Comparison of ENCODE assay signal across 13 cellular contexts in the genomic region with DNA sequence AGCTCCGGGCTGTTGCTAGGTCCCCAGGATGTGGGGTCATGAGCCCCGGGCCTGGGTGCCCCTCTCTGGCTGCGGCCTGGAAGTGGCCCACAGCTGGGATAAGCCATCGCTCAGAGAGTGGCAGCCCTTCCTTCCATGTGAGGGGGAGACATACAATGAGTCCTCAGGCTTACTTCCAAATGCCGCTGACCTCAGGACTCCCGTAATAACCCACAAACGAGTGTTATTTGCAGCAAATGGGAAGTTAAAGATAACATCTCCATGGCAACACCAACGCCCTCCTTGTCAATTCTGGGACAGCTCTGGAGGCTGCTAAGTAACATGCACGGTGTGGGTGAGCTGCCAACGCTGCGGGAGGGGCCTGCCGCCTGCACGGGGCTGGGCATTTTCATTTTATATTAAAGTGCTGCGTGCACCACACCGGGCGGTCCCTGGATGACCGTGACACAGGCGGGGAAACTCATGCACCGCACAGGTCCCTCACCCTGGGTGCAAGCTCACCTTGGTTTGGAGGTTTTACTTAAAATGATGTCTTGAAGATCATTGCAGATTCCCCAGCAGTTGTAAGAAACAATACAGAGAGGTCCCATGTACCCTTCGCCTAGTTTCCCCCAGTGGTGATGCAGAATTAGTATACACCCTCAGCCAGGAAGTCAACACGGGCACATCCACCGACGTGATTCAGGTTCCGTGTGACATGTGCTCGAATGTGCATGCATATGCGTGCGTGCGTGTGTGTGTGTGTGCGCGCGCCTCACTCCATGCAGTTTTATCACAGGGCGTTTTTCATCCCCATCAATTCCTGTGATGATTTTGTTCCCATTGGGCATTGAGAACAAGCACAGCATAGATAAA.
DNase-seq lines count a peak whose midpoint lies in the region; ATAC-seq and TF ChIP-seq lines count a peak whose summit lies in the region.
"Had no signal": no experiment of that assay in that cellular context is flagged by ENCODE, and none has a peak within 500 bp of the region (broad histone marks: within the 10 kb centered on the region; RNA-seq: fewer than 3 reads in every experiment).

No MANE protein-coding gene starts in this region.

- no peaks in the 10 kb centered on the region; the same call in 1 of the 2 replicates for H4K20me1 ChIP-seq in BLaER1

- H3K27me3 Mint-ChIP-seq in stimulated activated naive CD8-positive, alpha-beta T cell treated with anti-CD3 and anti-CD28 coated beads, Interleukin-15, amount 100 ng/mL, for 72 hours: peaks cover 20% of the 10 kb centered on the region

- H3K4me3 ChIP-seq in BLaER1: no peak overlapping the region
- H3K4me3 ChIP-seq in colonic mucosa: no peak overlapping the region
- H3K4me3 ChIP-seq in mucosa of descending colon: no peak overlapping the region
- H3K4me3 ChIP-seq: upper lobe of right lung had no signal

- TF ChIP-seq CTCF in colonic mucosa (IDR thresholded peaks at IDR 0.05) (no peak), mucosa of descending colon (IDR thresholded peaks at IDR 0.05) (no peak)

- H3K4me2 ChIP-seq in BLaER1: peak overlapping the region; percentile 94

- no peaks in the 10 kb centered on the region for H3K27me3 ChIP-seq in BLaER1
- no peaks in the 10 kb centered on the region for H3K27me3 ChIP-seq in colonic mucosa
- H3K27me3 ChIP-seq: upper lobe of right lung had no signal

- no peak overlapping the region for H3K4me3 Mint-ChIP-seq in stimulated activated naive CD8-positive, alpha-beta T cell treated with anti-CD3 and anti-CD28 coated beads, Interleukin-15, amount 100 ng/mL, for 72 hours
- H3K4me3 Mint-ChIP-seq: dendritic cell treated with granulocyte-macrophage colony-stimulating factor and Interleukin-4, amounts not matched to agents 40 ng/mL and 50 ng/mL, for 4 days; nephron had no signal

- no peak overlapping the region for H3K27ac Mint-ChIP-seq in stimulated activated naive CD8-positive, alpha-beta T cell treated with anti-CD3 and anti-CD28 coated beads, Interleukin-15, amount 100 ng/mL, for 72 hours
- H3K27ac Mint-ChIP-seq: dendritic cell treated with granulocyte-macrophage colony-stimulating factor and Interleukin-4, amounts not matched to agents 40 ng/mL and 50 ng/mL, for 4 days; nephron had no signal

- H3K4me1 ChIP-seq in BLaER1 (peaks cover 82% of the 10 kb centered on the region), colonic mucosa (peaks cover 3% of the 10 kb centered on the region), mucosa of descending colon (ENCODE audit: low read depth) (peaks cover 3% of the 10 kb centered on the region)

- H3K36me3 ChIP-seq in BLaER1: no peaks in the 10 kb centered on the region
- no peaks in the 10 kb centered on the region for H3K36me3 ChIP-seq in colonic mucosa
- no peaks in the 10 kb centered on the region for H3K36me3 ChIP-seq in mucosa of descending colon (ENCODE audit: low read depth)
- H3K36me3 ChIP-seq: upper lobe of right lung had no signal

- no peaks in the 10 kb centered on the region for H3K4me1 Mint-ChIP-seq in stimulated activated naive CD8-positive, alpha-beta T cell treated with anti-CD3 and anti-CD28 coated beads, Interleukin-15, amount 100 ng/mL, for 72 hours

- no peak overlapping the region for H3K27ac ChIP-seq in BLaER1
- no peak overlapping the region for H3K27ac ChIP-seq in colonic mucosa
- H3K27ac ChIP-seq: upper lobe of right lung had no signal

- H3K9ac ChIP-seq in BLaER1 (no peak overlapping the region), colonic mucosa (ENCODE audit: low read depth in 2 of 2, low read length in 2 of 2) (no peak overlapping the region)

- H3K9me3 ChIP-seq in BLaER1 (peaks cover 4% of the 10 kb centered on the region), colonic mucosa (no peaks in the 10 kb centered on the region), mucosa of descending colon (no peaks in the 10 kb centered on the region)
- H3K9me3 ChIP-seq: upper lobe of right lung had no signal

- ATAC-seq in mucosa of descending colon: peak; percentile 89
- ATAC-seq in stimulated activated naive CD8-positive, alpha-beta T cell treated with anti-CD3 and anti-CD28 coated beads, Interleukin-15, amount 100 ng/mL, for 72 hours: no peak
- ATAC-seq in GM19035 (IDR thresholded peaks at IDR 0.05; ENCODE audit: unreplicated experiment): no peak
- ATAC-seq: upper lobe of right lung had no signal

- intact Hi-C loops in colonic mucosa (cut with DNase I): no loop called here
- intact Hi-C loops in mucosa of descending colon (cut with DNase I, micrococcal nuclease): no loop called here

- peak; percentile 49 for DNase-seq in NCI-H2227 treated with DMSO at 0.1 percent for 48 hours (lab: John Stamatoyannopoulos, UW)
- DNase-seq in colonic mucosa: peak; percentile 85
- DNase-seq in mucosa of descending colon: peak in 2 of 3 donors; percentile 80 to 83
- DNase-seq in NCI-H2171 treated with DMSO at 0.1 percent for 48 hours (lab: John Stamatoyannopoulos, UW): no peak
- no peak for DNase-seq in EL
- no peak for DNase-seq in stimulated activated naive CD8-positive, alpha-beta T cell treated with anti-CD3 and anti-CD28 coated beads, Interleukin-15, amount 100 ng/mL, for 72 hours
- DNase-seq: activated gamma-delta T cell, IMR-90, upper lobe of right lung had no signal

- no peaks in the 10 kb centered on the region for H3K9me3 Mint-ChIP-seq in stimulated activated naive CD8-positive, alpha-beta T cell treated with anti-CD3 and anti-CD28 coated beads, Interleukin-15, amount 100 ng/mL, for 72 hours
- H3K9me3 Mint-ChIP-seq: dendritic cell treated with granulocyte-macrophage colony-stimulating factor and Interleukin-4, amounts not matched to agents 40 ng/mL and 50 ng/mL, for 4 days; nephron had no signal

Comparison
In these comparisons a context has a peak if more than half of its experiments do, and no peak if none do; other contexts are left out.
1. DNase-seq: peak in NCI-H2227 treated with DMSO at 0.1 percent for 48 hours (single experiment), colonic mucosa (single experiment) and mucosa of descending colon (2 of 3); none in NCI-H2171 treated with DMSO at 0.1 percent for 48 hours (single experiment), EL (single experiment) and stimulated activated naive CD8-positive, alpha-beta T cell treated with anti-CD3 and anti-CD28 coated beads, Interleukin-15, amount 100 ng/mL, for 72 hours (0 of 2).